In genomic region chr5:125372694-125373621, GRCh38 we compare ENCODE assay signal across 9 cellular contexts.
DNase-seq lines count a peak whose midpoint lies in the region; ATAC-seq and TF ChIP-seq lines count a peak whose summit lies in the region.
"Had no signal": no experiment of that assay in that cellular context is flagged by ENCODE, and none has a peak within 500 bp of the region (broad histone marks: within the 10 kb centered on the region; RNA-seq: fewer than 3 reads in every experiment).

No MANE protein-coding gene starts in this region.

- no peaks in the 10 kb centered on the region for H3K36me3 Mint-ChIP-seq in activated T-cell treated with anti-CD3 and anti-CD28 coated beads, Interleukin-2, amount 50 U/mL, for 4 hours (ENCODE audit: insufficient read depth)

- no CpG with 5 or more reads among the region's 6 CpGs for WGBS in mesendoderm (ENCODE audit: extremely low coverage, insufficient coverage, low lambda C conversion rate)

- no peaks in the 10 kb centered on the region for H3K27me3 Mint-ChIP-seq in activated T-cell treated with anti-CD3 and anti-CD28 coated beads, Interleukin-2, amount 50 U/mL, for 4 hours (ENCODE audit: low read depth)
- H3K27me3 Mint-ChIP-seq: effector memory CD8-positive, alpha-beta T cell had no signal

- peak overlapping the region; percentile 82 for H2BK120ac ChIP-seq in mesendoderm (ENCODE audit: low read depth, low read length)

- H3K4ac ChIP-seq in mesendoderm (ENCODE audit: low read depth, low read length): no peak overlapping the region

- peak overlapping the region; percentile 74 for H2BK15ac ChIP-seq in mesendoderm (replicated peaks; ENCODE audit: low read depth)

- peak overlapping the region; percentile 87 for H2BK5ac ChIP-seq in mesendoderm (ENCODE audit: low read length)

- H3K18ac ChIP-seq in mesendoderm (ENCODE audit: low read length): peak overlapping the region; percentile 94

- H3K79me2 ChIP-seq in mesendoderm (ENCODE audit: control insufficient read depth, insufficient read depth, low read length): no peaks in the 10 kb centered on the region

- H3K4me1 Mint-ChIP-seq in activated T-cell treated with anti-CD3 and anti-CD28 coated beads, Interleukin-2, amount 50 U/mL, for 4 hours (ENCODE audit: low read depth): no peaks in the 10 kb centered on the region

- H3K9me3 ChIP-seq in colonic mucosa: no peaks in the 10 kb centered on the region

- ATAC-seq in HG02642 (IDR thresholded peaks at IDR 0.05; ENCODE audit: poor library complexity, unreplicated experiment): no peak
- no peak for ATAC-seq in activated T-cell treated with anti-CD3 and anti-CD28 coated beads, Interleukin-2, amount 50 U/mL, for 4 hours
- ATAC-seq: effector memory CD8-positive, alpha-beta T cell had no signal

- TF ChIP-seq CTCF in cardiac fibroblast (IDR thresholded peaks at IDR 0.05; ENCODE audit: low read depth, low read length) (no peak), colonic mucosa (IDR thresholded peaks at IDR 0.05) (no peak)

- H3K4me1 ChIP-seq in mesendoderm (ENCODE audit: control insufficient read depth, low read depth, low read length): peaks cover 2% of the 10 kb centered on the region
- H3K4me1 ChIP-seq in colonic mucosa: no peaks in the 10 kb centered on the region

- H3K4me3 ChIP-seq in cardiac fibroblast (replicated peaks in 1 of 2; ENCODE audit: low read depth in 2 of 2, low read length in 2 of 2) (no peak overlapping the region), mesendoderm (ENCODE audit: low read length) (no peak overlapping the region), colonic mucosa (no peak overlapping the region)

- H3K23ac ChIP-seq in mesendoderm (ENCODE audit: low read length): no peak overlapping the region

- H3K56ac ChIP-seq in mesendoderm (ENCODE audit: low read length): peak overlapping the region; percentile 57

- H4K5ac ChIP-seq in mesendoderm (ENCODE audit: low read length): no peak overlapping the region

- no peak overlapping the region for H3K4me2 ChIP-seq in mesendoderm (ENCODE audit: low read length)

- peak; percentile 59 for DNase-seq in DMS 273 treated with DMSO at 0.1 percent for 48 hours (lab: John Stamatoyannopoulos, UW)
- peak; percentile 79 for DNase-seq in NCI-H146 treated with DMSO at 0.1 percent for 48 hours (lab: John Stamatoyannopoulos, UW; ENCODE audit: unreplicated experiment)
- DNase-seq in cardiac fibroblast (ENCODE audit: low read depth in 2 of 2): peak; percentile 37 to 82
- peak; percentile 94 for DNase-seq in mesendoderm
- no peak for DNase-seq in colonic mucosa
- DNase-seq in activated T-cell treated with anti-CD3 and anti-CD28 coated beads, Interleukin-2, amount 50 U/mL, for 4 hours: no peak
- DNase-seq in HuH-7.5 (ENCODE audit: low spot score): no peak
- DNase-seq: effector memory CD8-positive, alpha-beta T cell had no signal

- no peak overlapping the region for H3K4me3 Mint-ChIP-seq in activated T-cell treated with anti-CD3 and anti-CD28 coated beads, Interleukin-2, amount 50 U/mL, for 4 hours
- H3K4me3 Mint-ChIP-seq: effector memory CD8-positive, alpha-beta T cell had no signal

- H3K36me3 ChIP-seq in mesendoderm (ENCODE audit: control insufficient read depth, insufficient read depth, low read length): no peaks in the 10 kb centered on the region
- H3K36me3 ChIP-seq in colonic mucosa: no peaks in the 10 kb centered on the region

- intact Hi-C loops in colonic mucosa (cut with DNase I): no loop called here

- H3K79me1 ChIP-seq in mesendoderm (ENCODE audit: low read length): no peaks in the 10 kb centered on the region

- no peak overlapping the region for H2AK5ac ChIP-seq in mesendoderm (ENCODE audit: low read length)

- H3K27me3 ChIP-seq in mesendoderm (ENCODE audit: insufficient read depth, low read length, poor library complexity) (no peaks in the 10 kb centered on the region), colonic mucosa (no peaks in the 10 kb centered on the region)

- no peak overlapping the region for H3K9ac ChIP-seq in mesendoderm (ENCODE audit: low read length)
- no peak overlapping the region for H3K9ac ChIP-seq in colonic mucosa (ENCODE audit: low read depth in 2 of 2, low read length in 2 of 2)

- H4K8ac ChIP-seq in mesendoderm (ENCODE audit: low read depth, low read length): no peak overlapping the region

- H3K27ac ChIP-seq in mesendoderm (ENCODE audit: low read depth, low read length) (peak overlapping the region; percentile 72), colonic mucosa (no peak overlapping the region)

- no peaks in the 10 kb centered on the region for H3K9me3 Mint-ChIP-seq in activated T-cell treated with anti-CD3 and anti-CD28 coated beads, Interleukin-2, amount 50 U/mL, for 4 hours

Comparison
In these comparisons a context has a peak if more than half of its experiments do, and no peak if none do; other contexts are left out.
1. DNase-seq: peak in DMS 273 treated with DMSO at 0.1 percent for 48 hours (single experiment), NCI-H146 treated with DMSO at 0.1 percent for 48 hours (single experiment), cardiac fibroblast (2 of 2) and mesendoderm (single experiment); none in colonic mucosa (single experiment), activated T-cell treated with anti-CD3 and anti-CD28 coated beads, Interleukin-2, amount 50 U/mL, for 4 hours (single experiment) and HuH-7.5 (single experiment).